11 cellular contexts compared by ENCODE assay signal in genomic region chr16:67939507-67940435, GRCh38. TPM values are rescaled to one million over a fixed set of nuclear protein-coding genes. Genes with fewer than 3 reads are reported as not detected.
DNase-seq lines count a peak whose midpoint lies in the region; ATAC-seq and TF ChIP-seq lines count a peak whose summit lies in the region.
"Had no signal": no experiment of that assay in that cellular context is flagged by ENCODE, and none has a peak within 500 bp of the region (broad histone marks: within the 10 kb centered on the region; RNA-seq: fewer than 3 reads in every experiment).

No MANE protein-coding gene starts in this region.

- peaks cover 14% of the 10 kb centered on the region for H4K20me1 ChIP-seq in GM23338 (replicated peaks; ENCODE audit: insufficient read depth)

- peaks cover 13% of the 10 kb centered on the region; the same call in 2 of the 3 replicates for H3K36me3 Mint-ChIP-seq in GM23338 (ENCODE audit: low read depth)
- H3K36me3 Mint-ChIP-seq in activated CD4-positive, alpha-beta T cell treated with anti-CD3 and anti-CD28 coated beads, Interleukin-2, amount 10 ng/mL, durations not matched to agents 7 days and 5 days (ENCODE audit: low read depth), result peaks cover 35% of the 10 kb centered on the region

- no peaks in the 10 kb centered on the region; the same call in 1 of the 2 replicates for H3K79me2 ChIP-seq in GM23338 (replicated peaks; ENCODE audit: insufficient read depth)

- H3K36me3 ChIP-seq in GM23338 (ENCODE audit: insufficient read depth), result peaks cover 3% of the 10 kb centered on the region; the same call in 1 of the 2 replicates
- H3K36me3 ChIP-seq in vagina, result peaks cover 0 to 6% of the 10 kb centered on the region in 2 donors

- peaks cover 20% of the 10 kb centered on the region for H3F3A ChIP-seq in GM23338 (replicated peaks; ENCODE audit: low read depth)

- H3K4me3 ChIP-seq in GM23338 (no peak overlapping the region), vagina (no peak overlapping the region)
- H3K4me3 ChIP-seq: ascending aorta, SK-N-MC had no signal

- CTCF ChIA-PET in activated CD4-positive, alpha-beta T cell treated with anti-CD3 and anti-CD28 coated beads, Interleukin-2, amount 10 ng/mL, durations not matched to agents 7 days and 5 days (lab: Charles Lee), result interaction anchor here (0.9 to 1.9 kb wide), 6 partner anchors 10 to 133 kb away, joined by 3 to 9 read pairs (median 4); partner anchors contain the start of genes RANBP10 and TSNAXIP1

- no peaks in the 10 kb centered on the region for H3K9me3 ChIP-seq in vagina
- H3K9me3 ChIP-seq: ascending aorta had no signal

- no peaks in the 10 kb centered on the region for H3K9me2 ChIP-seq in GM23338 (ENCODE audit: insufficient read depth)

- POLR2A ChIA-PET in activated CD4-positive, alpha-beta T cell treated with anti-CD3 and anti-CD28 coated beads, Interleukin-2, amount 10 ng/mL, durations not matched to agents 7 days and 5 days (lab: Charles Lee), result no interaction called here

- H3K27me3 ChIP-seq in GM23338 (ENCODE audit: insufficient read depth) (no peaks in the 10 kb centered on the region), vagina (no peaks in the 10 kb centered on the region)
- H3K27me3 ChIP-seq: ascending aorta had no signal

- H3K4me2 ChIP-seq in GM23338, result no peak overlapping the region

- H3K4me1 ChIP-seq in GM23338 (ENCODE audit: insufficient read depth) (no peaks in the 10 kb centered on the region), vagina (peaks cover 57% of the 10 kb centered on the region)

- no peak overlapping the region for H2AFZ ChIP-seq in GM23338

- peaks cover 27% of the 10 kb centered on the region for H3K27me3 Mint-ChIP-seq in GM23338 (ENCODE audit: insufficient read depth, low read depth, poor library complexity)
- no peaks in the 10 kb centered on the region for H3K27me3 Mint-ChIP-seq in activated CD4-positive, alpha-beta T cell treated with anti-CD3 and anti-CD28 coated beads, Interleukin-2, amount 10 ng/mL, durations not matched to agents 7 days and 5 days

- DNase-seq in GM23338 (ENCODE audit: low spot score) (no peak), vagina (ENCODE audit: extremely low spot score in 2 of 2) (no peak), SW 1271 (lab: John Stamatoyannopoulos, UW) (no peak)
- peak; percentile 26 for DNase-seq in activated CD4-positive, alpha-beta T cell treated with anti-CD3 and anti-CD28 coated beads, Interleukin-2, amount 10 ng/mL, durations not matched to agents 7 days and 5 days
- peak; percentile 9 for DNase-seq in effector CD4-positive, alpha-beta T cell
- DNase-seq in stimulated activated CD4-positive, alpha-beta T cell treated with anti-CD3 and anti-CD28 coated beads, Interleukin-4, amount 100 ng/mL, for 4 hours, result peak; percentile 56 to 59
- DNase-seq: NCI-H1417 had no signal

- 0 out of 3 replicates have a peak, but pooled peaks cover 3% of the 10 kb centered on the region for H3K9me3 Mint-ChIP-seq in GM23338
- no peaks in the 10 kb centered on the region for H3K9me3 Mint-ChIP-seq in activated CD4-positive, alpha-beta T cell treated with anti-CD3 and anti-CD28 coated beads, Interleukin-2, amount 10 ng/mL, durations not matched to agents 7 days and 5 days

- H3K27ac Mint-ChIP-seq in GM23338, result no peak overlapping the region
- H3K27ac Mint-ChIP-seq in activated CD4-positive, alpha-beta T cell treated with anti-CD3 and anti-CD28 coated beads, Interleukin-2, amount 10 ng/mL, durations not matched to agents 7 days and 5 days, result peak overlapping the region; percentile 76

- intact Hi-C loops in vagina (cut with DNase I), result loop anchor here (5.0 kb wide), 1 partner anchor 47 kb away; the partner anchor contains the start of gene PSKH1

- peaks cover 16% of the 10 kb centered on the region for H3K4me1 Mint-ChIP-seq in GM23338
- H3K4me1 Mint-ChIP-seq in activated CD4-positive, alpha-beta T cell treated with anti-CD3 and anti-CD28 coated beads, Interleukin-2, amount 10 ng/mL, durations not matched to agents 7 days and 5 days, result peaks cover 48% of the 10 kb centered on the region

- TF ChIP-seq POLR2A in vagina (IDR thresholded peaks at IDR 0.05), result no peak

- H3K4me3 Mint-ChIP-seq in GM23338, result no peak overlapping the region
- H3K4me3 Mint-ChIP-seq in activated CD4-positive, alpha-beta T cell treated with anti-CD3 and anti-CD28 coated beads, Interleukin-2, amount 10 ng/mL, durations not matched to agents 7 days and 5 days, result no peak overlapping the region

- ATAC-seq in GM23338 (no peak), HG02981 (IDR thresholded peaks at IDR 0.05; ENCODE audit: unreplicated experiment) (no peak), HG03565 (IDR thresholded peaks at IDR 0.05; ENCODE audit: unreplicated experiment) (no peak)

- TF ChIP-seq CTCF in GM23338 (conservative IDR thresholded peaks at IDR 0.05; ENCODE audit: low read depth in 2 of 2) (no peak), vagina (IDR thresholded peaks at IDR 0.05) (no peak)

- H3K27ac ChIP-seq in GM23338 (ENCODE audit: low read depth), result no peak overlapping the region
- H3K27ac ChIP-seq in vagina, result no peak overlapping the region
- H3K27ac ChIP-seq: SK-N-MC had no signal

TF ChIP-seq in GM23338, 12 proteins besides CTCF, POLR2A, EP300 and RAD21:
- TF ChIP-seq POLR2AphosphoS5 (IDR thresholded peaks at IDR 0.05; ENCODE audit: low read depth) (peak; percentile 44; the same call in 1 of the 2 replicates), ETS1 (IDR thresholded peaks at IDR 0.05) (no peak)

RNA-seq across cellular contexts. Expression of gene PSMB10, which starts 3.1 kb away (rescaled TPM):
- total RNA-seq in GM23338 (2014; rRNA removed; shearing (Covaris generic)), result 27.5 and 35.0 TPM in 2 replicates
- 114 and 129 TPM in 2 replicates for polyA plus RNA-seq in GM23338 (2016; fragmentation: Nextera tagmentation; extraction: Ambion mirVana)
- 100 to 1,000 TPM; 214 to 288 TPM for total RNA-seq in activated CD4-positive, alpha-beta T cell treated with anti-CD3 and anti-CD28 coated beads, Interleukin-2, amount 10 ng/mL, durations not matched to agents 7 days and 5 days
- total RNA-seq in vagina, result 45.2 TPM

RNA-seq across cellular contexts. Expression of gene LCAT, which starts 4.1 kb away (rescaled TPM):
- total RNA-seq in GM23338 (2014; rRNA removed; shearing (Covaris generic)), result 17.6 and 18.9 TPM in 2 replicates
- polyA plus RNA-seq in GM23338 (2016; fragmentation: Nextera tagmentation; extraction: Ambion mirVana), result 12.4 and 13.7 TPM in 2 replicates
- 10 to 100 TPM; 12.9 to 15.3 TPM for total RNA-seq in activated CD4-positive, alpha-beta T cell treated with anti-CD3 and anti-CD28 coated beads, Interleukin-2, amount 10 ng/mL, durations not matched to agents 7 days and 5 days
- 33.4 TPM for total RNA-seq in vagina

RNA-seq across cellular contexts. Expression of gene CTRL, which starts 8.1 kb away (rescaled TPM):
- total RNA-seq in GM23338 (2014; rRNA removed; shearing (Covaris generic)), result 1.6 and 8.0 TPM in 2 replicates
- 12.8 and 13.0 TPM in 2 replicates for polyA plus RNA-seq in GM23338 (2016; fragmentation: Nextera tagmentation; extraction: Ambion mirVana)
- 1 to 10 TPM; 7.2 to 9.4 TPM for total RNA-seq in activated CD4-positive, alpha-beta T cell treated with anti-CD3 and anti-CD28 coated beads, Interleukin-2, amount 10 ng/mL, durations not matched to agents 7 days and 5 days
- 3.2 TPM for total RNA-seq in vagina

RNA-seq across cellular contexts. Expression of gene SLC12A4, which starts 28.7 kb away (rescaled TPM):
- 53.0 and 56.7 TPM in 2 replicates for total RNA-seq in GM23338 (2014; rRNA removed; shearing (Covaris generic))
- 17.6 and 19.9 TPM in 2 replicates for polyA plus RNA-seq in GM23338 (2016; fragmentation: Nextera tagmentation; extraction: Ambion mirVana)
- total RNA-seq in activated CD4-positive, alpha-beta T cell treated with anti-CD3 and anti-CD28 coated beads, Interleukin-2, amount 10 ng/mL, durations not matched to agents 7 days and 5 days, result 10 to 100 TPM; 27.1 to 29.5 TPM
- 43.2 TPM for total RNA-seq in vagina

RNA-seq across cellular contexts. Expression of gene DPEP3, which starts 40.5 kb away (rescaled TPM):
- total RNA-seq in GM23338 (2014; rRNA removed; shearing (Covaris generic)), result 7.9 and 18.4 TPM in 2 replicates
- polyA plus RNA-seq in GM23338 (2016; fragmentation: Nextera tagmentation; extraction: Ambion mirVana), result 8.8 and 11.1 TPM in 2 replicates
- under 1 TPM; 0.10 TPM for total RNA-seq in activated CD4-positive, alpha-beta T cell treated with anti-CD3 and anti-CD28 coated beads, Interleukin-2, amount 10 ng/mL, durations not matched to agents 7 days and 5 days
- not detected for total RNA-seq in vagina
- total RNA-seq: ascending aorta had no signal

Comparison
In these comparisons a context has a peak if more than half of its experiments do, and no peak if none do; other contexts are left out.
1. DNase-seq: peak in activated CD4-positive, alpha-beta T cell treated with anti-CD3 and anti-CD28 coated beads, Interleukin-2, amount 10 ng/mL, durations not matched to agents 7 days and 5 days (single experiment), effector CD4-positive, alpha-beta T cell (single experiment) and stimulated activated CD4-positive, alpha-beta T cell treated with anti-CD3 and anti-CD28 coated beads, Interleukin-4, amount 100 ng/mL, for 4 hours (2 of 2); none in GM23338 (single experiment), vagina (0 of 2) and SW 1271 (0 of 2).